34 cellular contexts compared by ENCODE assay signal in genomic region chr11:90246468-90246867, GRCh38.
"Had no signal": no experiment of that assay in that cellular context is flagged by ENCODE, and none has a peak within 500 bp of the region (broad histone marks: within the 10 kb centered on the region; RNA-seq: fewer than 3 reads in every experiment).

No MANE protein-coding gene starts in this region.

- DNase-seq: Karpas-422, Kasumi-1, MG63, MM.1S, MV-4-11, NCI-H1048, NCI-H1092, NCI-H1092 treated with DMSO at 0.1 percent for 48 hours, NCI-H1105, NCI-H1105 treated with DMSO at 0.1 percent for 48 hours, NCI-H1417, NCI-H1417 treated with DMSO at 0.1 percent for 48 hours, NCI-H1436, NCI-H1436 treated with DMSO at 0.1 percent for 48 hours, NCI-H146, NCI-H1694, NCI-H1694 treated with DMSO at 0.1 percent for 48 hours, NCI-H187, NCI-H187 treated with DMSO at 0.1 percent for 48 hours, NCI-H1930, NCI-H2029, NCI-H2029 treated with DMSO at 0.1 percent for 48 hours, NCI-H2081, NCI-H2081 treated with DMSO at 0.1 percent for 48 hours, NCI-H2107, NCI-H2171, NCI-H2171 treated with DMSO at 0.1 percent for 48 hours, NCI-H2227 treated with DMSO at 0.1 percent for 48 hours, NCI-H226, NCI-H345, NCI-H446, NCI-H446 treated with DMSO at 0.1 percent for 48 hours, NCI-H510A, NCI-H510A treated with DMSO at 0.1 percent for 48 hours had no signal
